In genomic region chr17:43053008-43053407, GRCh38 we compare ENCODE assay signal across 5 cellular contexts. TPM values are rescaled to one million over a fixed set of nuclear protein-coding genes. Genes with fewer than 3 reads are reported as not detected.
"Had no signal": no experiment of that assay in that cellular context is flagged by ENCODE, and none has a peak within 500 bp of the region (broad histone marks: within the 10 kb centered on the region; RNA-seq: fewer than 3 reads in every experiment).

No MANE protein-coding gene starts in this region.

RNA-seq across cellular contexts. Expression of gene RND2, which starts 28.0 kb away (rescaled TPM):
- total RNA-seq: activated CD4-positive, alpha-beta memory T cell treated with anti-CD3 and anti-CD28 coated beads, Interleukin-2, amount 10 ng/mL, durations not matched to agents 7 days and 5 days; activated CD8-positive, alpha-beta memory T cell treated with anti-CD3 and anti-CD28 coated beads, Interleukin-2, amount 10 ng/mL, durations not matched to agents 7 days and 5 days; activated CD8-positive, alpha-beta T cell treated with anti-CD3 and anti-CD28 coated beads for 36 hours; activated CD8-positive, alpha-beta T cell treated with anti-CD3 and anti-CD28 coated beads, Interleukin-2, amount 10 ng/mL, durations not matched to agents 7 days and 5 days; T-helper 1 cell treated with Interleukin-12 subunit alpha and Interleukin-12 subunit beta and Interleukin-4 antibody, amounts not matched to agents 30 ng/mL and 1 ng/mL, for 36 hours had no signal
